ENCODE assay signal across 1 cellular context in genomic region chr1:24557711-24558121, GRCh38.
TF ChIP-seq lines count a peak whose summit lies in the region.

No MANE protein-coding gene starts in this region.

TF ChIP-seq in H1, 55 proteins besides CTCF, POLR2A, EP300 and RAD21:
- TF ChIP-seq BACH1 (IDR thresholded peaks at IDR 0.05; ENCODE audit: low read length) (no peak), CTBP2 (IDR thresholded peaks at IDR 0.05; ENCODE audit: borderline replicate concordance, insufficient read depth, insufficient read length, low read length) (no peak), KDM5A (IDR thresholded peaks at IDR 0.05; ENCODE audit: low read length) (no peak), SAP30 (IDR thresholded peaks at IDR 0.05; ENCODE audit: insufficient read depth, insufficient replicate concordance, low read length) (no peak), RFX5 (IDR thresholded peaks at IDR 0.05; ENCODE audit: borderline replicate concordance, low read depth, low read length) (no peak), SIN3A (conservative IDR thresholded peaks at IDR 0.05 in 1 of 2, IDR thresholded peaks at IDR 0.05 in 1 of 2; ENCODE audit: low read depth in 1 of 2, low read length in 2 of 2) (no peak), SUZ12 (IDR thresholded peaks at IDR 0.05; ENCODE audit: low read length) (no peak), FOSL1 (IDR thresholded peaks at IDR 0.05; ENCODE audit: insufficient read depth, low read depth, low read length) (no peak), CHD1 (IDR thresholded peaks at IDR 0.05; ENCODE audit: low read depth, low read length) (no peak), NRF1 (IDR thresholded peaks at IDR 0.05; ENCODE audit: low read depth, low read length) (no peak), EZH2 (IDR thresholded peaks at IDR 0.05; ENCODE audit: low read depth, low read length, severe bottlenecking) (no peak)
- TF ChIP-seq, protein P1, sequence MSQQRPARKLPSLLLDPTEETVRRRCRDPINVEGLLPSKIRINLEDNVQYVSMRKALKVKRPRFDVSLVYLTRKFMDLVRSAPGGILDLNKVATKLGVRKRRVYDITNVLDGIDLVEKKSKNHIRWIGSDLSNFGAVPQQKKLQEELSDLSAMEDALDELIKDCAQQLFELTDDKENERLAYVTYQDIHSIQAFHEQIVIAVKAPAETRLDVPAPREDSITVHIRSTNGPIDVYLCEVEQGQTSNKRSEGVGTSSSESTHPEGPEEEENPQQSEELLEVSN (IDR thresholded peaks at IDR 0.05) = no peak
